ENCODE assay signal across 11 cellular contexts in the genomic region with DNA sequence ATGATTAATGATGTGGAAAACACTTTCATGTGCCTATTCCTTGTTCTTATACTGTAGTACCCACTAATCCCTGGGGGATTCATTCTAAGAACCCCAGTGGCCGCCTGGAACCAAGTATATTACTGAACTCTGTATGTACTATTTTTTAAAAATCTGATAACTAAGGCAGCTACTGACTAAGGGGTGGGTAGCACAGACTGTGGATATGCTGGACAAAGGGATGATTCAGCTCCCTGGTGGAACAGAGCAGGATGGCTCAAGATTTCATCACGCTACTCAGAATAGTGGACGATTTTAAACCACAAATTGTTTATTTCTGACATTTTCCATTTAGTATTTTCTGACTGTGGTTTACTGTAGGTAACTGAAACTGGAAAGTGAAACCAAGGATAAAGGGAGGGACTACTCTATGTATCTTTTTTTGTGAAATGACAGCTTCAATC. TPM values are rescaled to one million over a fixed set of nuclear protein-coding genes. Genes with fewer than 3 reads are reported as not detected.
DNase-seq lines count a peak whose midpoint lies in the region; ATAC-seq, FAIRE-seq and TF ChIP-seq lines count a peak whose summit lies in the region.
"Had no signal": no experiment of that assay in that cellular context is flagged by ENCODE, and none has a peak within 500 bp of the region (broad histone marks: within the 10 kb centered on the region; RNA-seq: fewer than 3 reads in every experiment).

No MANE protein-coding gene starts in this region.

- no peak overlapping the region for H3K4me3 Mint-ChIP-seq in activated CD4-positive, alpha-beta T cell treated with anti-CD3 and anti-CD28 coated beads, Interleukin-2, amount 10 ng/mL, durations not matched to agents 7 days and 5 days
- H3K4me3 Mint-ChIP-seq in stimulated activated memory B cell treated with anti-CD40 and anti-IgM and Interleukin-4, amounts not matched to agents 10 μg/mL and 1 μg/mL and 100 μg/mL, for 72 hours: no peak overlapping the region

- H3K27me3 Mint-ChIP-seq in activated CD4-positive, alpha-beta T cell treated with anti-CD3 and anti-CD28 coated beads, Interleukin-2, amount 10 ng/mL, durations not matched to agents 7 days and 5 days: peaks cover 12% of the 10 kb centered on the region
- no peaks in the 10 kb centered on the region for H3K27me3 Mint-ChIP-seq in stimulated activated memory B cell treated with anti-CD40 and anti-IgM and Interleukin-4, amounts not matched to agents 10 μg/mL and 1 μg/mL and 100 μg/mL, for 72 hours

- FAIRE-seq in bronchial epithelial cell (lab: Jason Lieb, UNC): no peak
- FAIRE-seq: colon had no signal

- POLR2A ChIA-PET in activated CD4-positive, alpha-beta T cell treated with anti-CD3 and anti-CD28 coated beads, Interleukin-2, amount 10 ng/mL, durations not matched to agents 7 days and 5 days (lab: Charles Lee): no interaction called here

- TF ChIP-seq CTCF in OCI-LY3 (IDR thresholded peaks at IDR 0.05; ENCODE audit: low read depth, low read length): no peak
- no peak for TF ChIP-seq CTCF in bronchial epithelial cell (IDR thresholded peaks at IDR 0.05; ENCODE audit: insufficient read depth, low read length, severe bottlenecking)

- no peaks in the 10 kb centered on the region for H4K20me1 ChIP-seq in OCI-LY3 (ENCODE audit: insufficient read depth, low read length)

- H3K79me2 ChIP-seq in OCI-LY3 (ENCODE audit: low read length): no peaks in the 10 kb centered on the region

- H3K9me3 Mint-ChIP-seq in activated CD4-positive, alpha-beta T cell treated with anti-CD3 and anti-CD28 coated beads, Interleukin-2, amount 10 ng/mL, durations not matched to agents 7 days and 5 days: peaks cover 22% of the 10 kb centered on the region
- peaks cover 7% of the 10 kb centered on the region for H3K9me3 Mint-ChIP-seq in stimulated activated memory B cell treated with anti-CD40 and anti-IgM and Interleukin-4, amounts not matched to agents 10 μg/mL and 1 μg/mL and 100 μg/mL, for 72 hours

- H3K4me2 ChIP-seq in OCI-LY3 (ENCODE audit: low read length): 0 out of 2 replicates have a peak overlapping the region, but pooled peaks have one; percentile 1

- H3K27ac ChIP-seq in OCI-LY3 (ENCODE audit: low read length): no peak overlapping the region
- H3K27ac ChIP-seq: C4-2B had no signal

- H3K4me1 ChIP-seq in OCI-LY3 (ENCODE audit: low read length): peaks cover 13% of the 10 kb centered on the region

- no peaks in the 10 kb centered on the region for H3K36me3 ChIP-seq in OCI-LY3 (replicated peaks; ENCODE audit: low read depth, low read length)
- no peaks in the 10 kb centered on the region for H3K36me3 ChIP-seq in bronchial epithelial cell (ENCODE audit: control insufficient read depth, insufficient read depth, low read length)

- H3K4me3 ChIP-seq in OCI-LY3 (ENCODE audit: low read length) (no peak overlapping the region), bronchial epithelial cell (ENCODE audit: low read depth, low read length) (no peak overlapping the region)

- peaks cover 45% of the 10 kb centered on the region for H3K4me1 Mint-ChIP-seq in activated CD4-positive, alpha-beta T cell treated with anti-CD3 and anti-CD28 coated beads, Interleukin-2, amount 10 ng/mL, durations not matched to agents 7 days and 5 days
- H3K4me1 Mint-ChIP-seq in stimulated activated memory B cell treated with anti-CD40 and anti-IgM and Interleukin-4, amounts not matched to agents 10 μg/mL and 1 μg/mL and 100 μg/mL, for 72 hours: peaks cover 25% of the 10 kb centered on the region

- ATAC-seq in stimulated activated memory B cell treated with anti-CD40 and anti-IgM and Interleukin-4, amounts not matched to agents 10 μg/mL and 1 μg/mL and 100 μg/mL, for 72 hours: peak; percentile 72
- ATAC-seq in GM21526 (IDR thresholded peaks at IDR 0.05; ENCODE audit: low FRiP score, unreplicated experiment) (no peak), GM19397 (IDR thresholded peaks at IDR 0.05; ENCODE audit: unreplicated experiment) (no peak)
- ATAC-seq: Right ventricle myocardium inferior had no signal

- H3K27ac Mint-ChIP-seq in activated CD4-positive, alpha-beta T cell treated with anti-CD3 and anti-CD28 coated beads, Interleukin-2, amount 10 ng/mL, durations not matched to agents 7 days and 5 days: peak overlapping the region; percentile 78
- H3K27ac Mint-ChIP-seq in stimulated activated memory B cell treated with anti-CD40 and anti-IgM and Interleukin-4, amounts not matched to agents 10 μg/mL and 1 μg/mL and 100 μg/mL, for 72 hours: no peak overlapping the region

- H3K27me3 ChIP-seq in OCI-LY3 (ENCODE audit: low read depth, low read length) (0 out of 2 replicates have a peak, but pooled peaks cover 5% of the 10 kb centered on the region), bronchial epithelial cell (ENCODE audit: control insufficient read depth, insufficient read depth, low read length) (no peaks in the 10 kb centered on the region)

- no peak overlapping the region for H3K9ac ChIP-seq in OCI-LY3 (ENCODE audit: low read length)

- no peak overlapping the region for H2AFZ ChIP-seq in OCI-LY3 (ENCODE audit: low read depth, low read length)

- no peak for DNase-seq in activated CD4-positive, alpha-beta T cell treated with anti-CD3 and anti-CD28 coated beads, Interleukin-2, amount 10 ng/mL, durations not matched to agents 7 days and 5 days
- no peak for DNase-seq in activated CD4-positive, alpha-beta T cell treated with anti-CD3 and anti-CD28 coated beads, Interleukin-2, amount 50 U/mL, for 1 hour
- peak; percentile 78 for DNase-seq in bronchial epithelial cell (ENCODE audit: low read depth)
- DNase-seq in NCI-H82 treated with DMSO at 0.1 percent for 48 hours (lab: John Stamatoyannopoulos, UW; ENCODE audit: unreplicated experiment): no peak

- CTCF ChIA-PET in activated CD4-positive, alpha-beta T cell treated with anti-CD3 and anti-CD28 coated beads, Interleukin-2, amount 10 ng/mL, durations not matched to agents 7 days and 5 days (lab: Charles Lee): interaction anchor here (0.9 to 1.1 kb wide), 3 partner anchors 15 to 165 kb away, joined by 3 read pairs; no protein-coding TSS in a partner anchor

- H3K36me3 Mint-ChIP-seq in activated CD4-positive, alpha-beta T cell treated with anti-CD3 and anti-CD28 coated beads, Interleukin-2, amount 10 ng/mL, durations not matched to agents 7 days and 5 days (ENCODE audit: low read depth): peaks cover 25% of the 10 kb centered on the region
- no peaks in the 10 kb centered on the region for H3K36me3 Mint-ChIP-seq in stimulated activated memory B cell treated with anti-CD40 and anti-IgM and Interleukin-4, amounts not matched to agents 10 μg/mL and 1 μg/mL and 100 μg/mL, for 72 hours

- 0 out of 2 replicates have a peak, but pooled peaks cover 3% of the 10 kb centered on the region for H3K9me3 ChIP-seq in OCI-LY3 (ENCODE audit: insufficient read depth, low read length)

RNA-seq across cellular contexts. Expression of a gene that starts 41.8 kb away (rescaled TPM):
- total RNA-seq in activated CD4-positive, alpha-beta T cell treated with anti-CD3 and anti-CD28 coated beads, Interleukin-2, amount 10 ng/mL, durations not matched to agents 7 days and 5 days: 10 to 100 TPM; 28.2 to 39.8 TPM
- 8.7 and 10.5 TPM in 2 replicates for total RNA-seq in bronchial epithelial cell
